Comparison of ENCODE assay signal across 22 cellular contexts in the genomic region with DNA sequence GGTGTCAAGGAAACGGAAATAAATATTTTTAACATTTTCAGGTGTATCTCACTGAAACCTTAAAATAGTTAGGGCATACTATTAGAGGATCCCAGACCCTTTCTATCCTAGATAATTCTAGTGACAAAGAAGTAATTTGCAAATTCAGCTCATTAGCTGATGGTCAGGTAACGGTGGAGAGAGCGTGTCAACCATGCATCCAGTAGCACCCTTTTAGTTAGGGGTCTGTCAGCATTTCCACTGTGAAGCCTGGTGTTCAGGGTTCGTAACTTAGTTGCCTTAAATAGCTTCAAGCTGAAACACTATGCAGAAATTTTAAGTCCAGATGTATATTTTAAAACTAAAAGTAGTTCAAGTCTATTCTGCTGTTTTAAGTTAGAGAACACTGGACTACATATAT. TPM values are rescaled to one million over a fixed set of nuclear protein-coding genes. Genes with fewer than 3 reads are reported as not detected.
DNase-seq lines count a peak whose midpoint lies in the region; ATAC-seq and TF ChIP-seq lines count a peak whose summit lies in the region.
"Had no signal": no experiment of that assay in that cellular context is flagged by ENCODE, and none has a peak within 500 bp of the region (broad histone marks: within the 10 kb centered on the region; RNA-seq: fewer than 3 reads in every experiment).

No MANE protein-coding gene starts in this region.

- H3K36me3 ChIP-seq in SJSA1 (peaks cover 51% of the 10 kb centered on the region), lower lobe of right lung (no peaks in the 10 kb centered on the region)
- H3K36me3 ChIP-seq: BE2C, gastroesophageal sphincter had no signal

- TF ChIP-seq CTCF in HL-60 (IDR thresholded peaks at IDR 0.05; ENCODE audit: insufficient read depth, low read length) (no peak), lower lobe of right lung (IDR thresholded peaks at IDR 0.05) (no peak)

- H3K27me3 ChIP-seq in HL-60 (ENCODE audit: insufficient read depth, poor library complexity, severe bottlenecking) (no peaks in the 10 kb centered on the region), SJSA1 (replicated peaks) (no peaks in the 10 kb centered on the region), lower lobe of right lung (ENCODE audit: low read depth) (peaks cover 16% of the 10 kb centered on the region)

- H3K27ac ChIP-seq in HL-60 (replicated peaks): peak overlapping the region; percentile 96
- H3K27ac ChIP-seq in SJSA1: peak overlapping the region; percentile 87
- H3K27ac ChIP-seq in lower lobe of right lung: no peak overlapping the region
- no peak overlapping the region for H3K27ac ChIP-seq in caudate nucleus (ENCODE audit: low read depth, low read length)
- H3K27ac ChIP-seq: gastroesophageal sphincter, PC-9, uterus had no signal

- peak; percentile 28 for DNase-seq in NCI-H526 treated with DMSO at 0.1 percent for 48 hours (lab: John Stamatoyannopoulos, UW)
- DNase-seq in NCI-H526 (lab: John Stamatoyannopoulos, UW): no peak
- no peak for DNase-seq in HL-60 (ENCODE audit: low read depth in 1 of 2, low spot score in 1 of 2)
- peak in 1 of 2 experiments; percentile 46 for DNase-seq in SJSA1 (ENCODE audit: low read depth in 1 of 2, low spot score in 2 of 2)
- DNase-seq in fibroblast of peridontal ligament (ENCODE audit: extremely low read depth): peak; percentile 67
- DNase-seq in lower lobe of right lung: no peak
- no peak for DNase-seq in caudate nucleus (lab: John Stamatoyannopoulos, UW)
- DNase-seq: 8988T; activated CD4-positive, alpha-beta T cell treated with anti-CD3 and anti-CD28 coated beads, Interleukin-2, amount 50 U/mL, for 1 hour; BE2C; dorsolateral prefrontal cortex; GDM1; GOT3; mesendoderm; NCI-H1436 treated with DMSO at 0.1 percent for 48 hours; NCI-H82; PC-9; small intestine; stimulated activated CD4-positive, alpha-beta T cell treated with anti-CD3 and anti-CD28 coated beads, Interleukin-4, amount 100 ng/mL, for 4 hours; uterus had no signal

- no peaks in the 10 kb centered on the region for H3K9me3 ChIP-seq in SJSA1 (replicated peaks)
- H3K9me3 ChIP-seq in lower lobe of right lung: no peaks in the 10 kb centered on the region
- H3K9me3 ChIP-seq: BE2C, gastroesophageal sphincter, uterus had no signal

- intact Hi-C loops in lower lobe of right lung (cut with DNase I): loop anchor here (10.0 kb wide), 1 partner anchor 289 kb away; no protein-coding TSS in a partner anchor

- H3K4me1 ChIP-seq in SJSA1 (replicated peaks) (peaks cover 8% of the 10 kb centered on the region), lower lobe of right lung (peaks cover 18% of the 10 kb centered on the region)
- H3K4me1 ChIP-seq: BE2C had no signal

- no peak for ATAC-seq in lower lobe of right lung
- no peak for ATAC-seq in HG03159 (IDR thresholded peaks at IDR 0.05; ENCODE audit: unreplicated experiment)
- ATAC-seq: gastroesophageal sphincter had no signal

- H3K4me3 ChIP-seq in HL-60 (replicated peaks; ENCODE audit: insufficient read depth, low read length) (no peak overlapping the region), SJSA1 (no peak overlapping the region), lower lobe of right lung (no peak overlapping the region)
- H3K4me3 ChIP-seq: gastroesophageal sphincter, PC-9, uterus had no signal

RNA-seq across cellular contexts. Expression of gene SUPT3H, which starts 48.5 kb away (rescaled TPM):
- total RNA-seq in SJSA1 (2014; rRNA removed; shearing (Covaris generic)): 6.7 and 11.4 TPM in 2 replicates
- 6.7 TPM for total RNA-seq in lower lobe of right lung

Comparison
In these comparisons a context has a peak if more than half of its experiments do, and no peak if none do; other contexts are left out.
1. DNase-seq: peak in NCI-H526 treated with DMSO at 0.1 percent for 48 hours (single experiment) and fibroblast of peridontal ligament (single experiment); none in NCI-H526 (0 of 2), HL-60 (0 of 2), lower lobe of right lung (single experiment) and caudate nucleus (0 of 61).
2. H3K27ac ChIP-seq: peak in HL-60 (single experiment) and SJSA1 (single experiment); none in lower lobe of right lung (single experiment) and caudate nucleus (single experiment).